In the genomic region with DNA sequence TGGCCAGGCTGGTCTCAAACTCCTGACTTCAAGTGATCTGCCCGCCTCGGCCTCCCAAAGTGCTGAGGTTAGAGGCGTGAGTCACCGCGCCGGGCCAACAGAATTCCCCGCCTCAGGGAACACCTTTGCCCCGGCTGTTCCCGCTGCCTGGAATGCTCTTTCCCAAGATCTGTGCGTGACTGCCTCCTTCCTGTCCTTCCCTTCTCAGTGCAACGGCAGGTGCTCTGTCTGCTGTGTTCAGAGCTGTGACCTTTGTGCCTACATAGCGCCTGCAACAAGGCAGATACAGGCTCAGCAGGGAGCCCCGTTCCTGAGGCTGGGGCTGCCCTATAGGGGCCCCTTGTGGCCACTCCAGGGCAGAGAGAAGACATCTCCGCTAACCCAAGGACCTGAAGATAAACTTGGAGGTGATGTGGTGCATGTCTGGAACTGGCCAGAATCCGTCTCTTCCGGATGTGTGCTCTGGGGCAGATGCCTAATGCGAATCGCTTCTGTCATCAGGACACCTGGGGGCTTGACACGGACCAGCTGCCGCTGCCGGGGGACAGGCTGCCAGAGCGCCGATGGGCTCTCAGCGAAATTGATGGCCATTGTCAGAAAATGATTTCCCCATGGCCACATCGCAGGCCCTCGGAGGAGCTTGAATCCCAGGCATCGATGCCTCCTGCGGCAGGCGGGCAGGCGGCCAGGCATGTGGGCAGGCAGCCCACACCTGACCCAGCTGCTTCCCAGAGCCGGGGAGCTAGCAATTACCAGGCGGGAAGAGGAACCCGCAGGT, we compare ENCODE assay signal across 1 cellular context.
TF ChIP-seq lines count a peak whose summit lies in the region.

No MANE protein-coding gene starts in this region.

TF ChIP-seq in SK-N-SH, 30 proteins besides CTCF, POLR2A, EP300 and RAD21 (continued from another document):
- TF ChIP-seq USF2 (IDR thresholded peaks at IDR 0.05; ENCODE audit: borderline replicate concordance, low read depth, low read length) (no peak), SIN3A (IDR thresholded peaks at IDR 0.05; ENCODE audit: borderline replicate concordance, low read depth, low read length) (no peak), FOXM1 (IDR thresholded peaks at IDR 0.05; ENCODE audit: low read depth) (no peak), FOSL2 (IDR thresholded peaks at IDR 0.05; ENCODE audit: borderline replicate concordance, low read depth) (no peak), POLR2AphosphoS5 (IDR thresholded peaks at IDR 0.05; ENCODE audit: low read depth, low read length) (no peak), GATA2 (CRISPR knock-in tag; IDR thresholded peaks at IDR 0.05) (peak; percentile 56)
